Comparison of ENCODE assay signal across 9 cellular contexts in the genomic region with DNA sequence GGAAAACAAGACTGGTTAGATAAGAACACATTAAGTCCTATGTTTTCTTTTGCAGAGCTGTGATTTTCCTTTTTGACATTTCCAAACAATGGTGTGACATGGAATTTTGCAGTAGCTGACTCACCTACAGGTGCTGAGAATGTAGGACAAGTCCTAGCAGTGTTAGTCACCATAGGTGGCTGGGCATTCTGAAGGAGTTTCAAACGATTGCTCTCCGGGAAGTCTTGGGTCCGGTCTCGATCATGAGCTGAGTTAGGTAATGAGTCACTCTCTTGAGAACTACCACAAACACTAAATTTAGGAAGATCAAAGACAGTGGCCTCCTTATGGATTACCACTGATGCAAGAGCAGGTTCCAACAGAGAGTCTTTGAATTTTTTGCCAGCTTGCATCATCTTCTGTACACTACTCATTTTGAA. TPM values are rescaled to one million over a fixed set of nuclear protein-coding genes. Genes with fewer than 3 reads are reported as not detected.
A peak's percentile ranks its signal among the peaks of the same experiment; 100 is the strongest.
DNase-seq lines count a peak whose midpoint lies in the region; TF ChIP-seq lines count a peak whose summit lies in the region.
"Had no signal": no experiment of that assay in that cellular context is flagged by ENCODE, and none has a peak within 500 bp of the region (broad histone marks: within the 10 kb centered on the region; RNA-seq: fewer than 3 reads in every experiment).

No MANE protein-coding gene starts in this region.

- H4K91ac ChIP-seq in H9 (ENCODE audit: insufficient read length, low read depth, low read length): no peak overlapping the region

- no peak overlapping the region for H3T11ph ChIP-seq in H9 (ENCODE audit: low read length)

- no peak overlapping the region for H2BK5ac ChIP-seq in H9 (ENCODE audit: insufficient read length, low read length)

- no peaks in the 10 kb centered on the region for H3K9me3 Mint-ChIP-seq in H9

- no peak overlapping the region for H2AFZ ChIP-seq in H9 (ENCODE audit: low read length)

- H3K4ac ChIP-seq in H9 (ENCODE audit: low read depth, low read length): no peak overlapping the region

- H3K56ac ChIP-seq in H9 (ENCODE audit: insufficient read length, low read depth, low read length): no peak overlapping the region

- TF ChIP-seq CTCF in astrocyte of the spinal cord (IDR thresholded peaks at IDR 0.05; ENCODE audit: low read depth, low read length) (no peak), WERI-Rb-1 (IDR thresholded peaks at IDR 0.05; ENCODE audit: low read depth, low read length) (no peak), H9 (conservative IDR thresholded peaks at IDR 0.05) (no peak), GM20000 (IDR thresholded peaks at IDR 0.05; ENCODE audit: extremely low read depth, missing control alignments) (no peak)

- no peaks in the 10 kb centered on the region for H3K79me2 ChIP-seq in H9 (ENCODE audit: insufficient read depth, low read length)

- peaks cover 46% of the 10 kb centered on the region for H3K36me3 ChIP-seq in WERI-Rb-1

- no peak overlapping the region for H3K4me2 ChIP-seq in H9 (ENCODE audit: insufficient read depth, insufficient read length, low read length)

- H3K36me3 Mint-ChIP-seq in H9 (ENCODE audit: insufficient read depth in 1 of 3, low read depth in 3 of 3): peaks cover 0 to 24% (median 20%) of the 10 kb centered on the region in 3 experiments; a peak in 5 of 7 replicates

- no peak overlapping the region for H2BK15ac ChIP-seq in H9 (ENCODE audit: low read depth, low read length)

- H3K4me3 ChIP-seq in astrocyte of the spinal cord (ENCODE audit: low read depth, low read length) (no peak overlapping the region), WERI-Rb-1 (ENCODE audit: low read depth, low read length) (no peak overlapping the region)
- H3K4me3 ChIP-seq: skin epidermis had no signal

- peak; percentile 18 for DNase-seq in stimulated activated CD4-positive, alpha-beta T cell treated with anti-CD3 and anti-CD28 coated beads, Interleukin-4, amount 100 ng/mL, for 24 hours
- DNase-seq in stimulated activated CD4-positive, alpha-beta T cell treated with anti-CD3 and anti-CD28 coated beads, Interleukin-4, amount 100 ng/mL, for 4 hours: no peak
- DNase-seq in HK-2 (ENCODE audit: unreplicated experiment) (peak; percentile 64), astrocyte of the spinal cord (ENCODE audit: low read depth, low spot score) (peak; percentile 95), WERI-Rb-1 (no peak), H9 (no peak), NCI-H1092 (lab: John Stamatoyannopoulos, UW) (no peak), GM20000 (ENCODE audit: low spot score) (no peak)

- no peak overlapping the region for H4K8ac ChIP-seq in H9 (replicated peaks; ENCODE audit: insufficient read length, low read depth, low read length)

- H3K9ac ChIP-seq in H9 (ENCODE audit: extremely low read depth, insufficient read length, low read length): no peak overlapping the region

- H3K4me1 ChIP-seq in H9 (ENCODE audit: insufficient read depth, low read length): no peaks in the 10 kb centered on the region; the same call in 1 of the 2 replicates

- H2BK120ac ChIP-seq in H9 (ENCODE audit: low read depth, low read length, poor library complexity, severe bottlenecking): no peak overlapping the region

- H3K9me3 ChIP-seq in WERI-Rb-1 (ENCODE audit: severe bottlenecking) (peaks cover 7% of the 10 kb centered on the region), H9 (ENCODE audit: control insufficient read depth, low read depth, low read length) (no peaks in the 10 kb centered on the region)

- H2AK5ac ChIP-seq in H9 (ENCODE audit: insufficient read length, low read length): no peak overlapping the region

- H3K4me1 Mint-ChIP-seq in H9: peaks cover 9 to 12% of the 10 kb centered on the region in 2 experiments

- no peak overlapping the region for H4K5ac ChIP-seq in H9 (ENCODE audit: insufficient read length, low read depth, low read length)

- H3K27ac Mint-ChIP-seq in H9: no peak overlapping the region; a peak in 1 of 7 replicates

- no peak overlapping the region for H3K14ac ChIP-seq in H9 (ENCODE audit: insufficient read depth, low read length)

- H3K4me3 Mint-ChIP-seq in H9: no peak overlapping the region

- no peak overlapping the region for H3K27ac ChIP-seq in WERI-Rb-1
- no peak overlapping the region for H3K27ac ChIP-seq in H9 (ENCODE audit: insufficient read length, low read depth, low read length)

- H3K27me3 Mint-ChIP-seq in H9 (ENCODE audit: low read depth): peaks cover 7% of the 10 kb centered on the region

- no CpG with 5 or more reads among the region's 4 CpGs for WGBS in H9 (ENCODE audit: extremely low coverage, insufficient read length, low lambda C conversion rate)

- no peak overlapping the region for H2BK20ac ChIP-seq in H9 (ENCODE audit: low read depth, low read length, poor library complexity, severe bottlenecking)

- H3K27me3 ChIP-seq in WERI-Rb-1 (ENCODE audit: insufficient read depth, low read depth, severe bottlenecking) (no peaks in the 10 kb centered on the region), H9 (ENCODE audit: insufficient read depth, low read length) (no peaks in the 10 kb centered on the region)

- no peak overlapping the region for H2BK12ac ChIP-seq in H9 (ENCODE audit: insufficient read length, low read depth, low read length)

- H3K23ac ChIP-seq in H9 (ENCODE audit: insufficient read length, low read depth, low read length): no peak overlapping the region

- in situ Hi-C loops in astrocyte of the spinal cord (cut with HindIII; ENCODE audit: low sequenced_read_pairs): no loop called here

- no peak overlapping the region for H3K18ac ChIP-seq in H9 (ENCODE audit: insufficient read length, low read depth, low read length)

- peaks cover 9% of the 10 kb centered on the region for H3K23me2 ChIP-seq in H9 (ENCODE audit: insufficient read length, low read depth, low read length, poor library complexity, severe bottlenecking)

- no peaks in the 10 kb centered on the region for H4K20me1 ChIP-seq in H9 (ENCODE audit: control insufficient read depth, insufficient read depth, insufficient read length)

- no peaks in the 10 kb centered on the region for H3K79me1 ChIP-seq in H9 (ENCODE audit: insufficient read depth, low read depth, low read length, poor library complexity, severe bottlenecking)

RNA-seq across cellular contexts. Expression of a gene that starts 3.6 kb away (rescaled TPM):
- 12.5 and 13.8 TPM in 2 replicates for total RNA-seq in H9 (2021)

Comparison
In these comparisons a context has a peak if more than half of its experiments do, and no peak if none do; other contexts are left out.
1. DNase-seq: peak in stimulated activated CD4-positive, alpha-beta T cell treated with anti-CD3 and anti-CD28 coated beads, Interleukin-4, amount 100 ng/mL, for 24 hours (single experiment), HK-2 (single experiment) and astrocyte of the spinal cord (single experiment); none in stimulated activated CD4-positive, alpha-beta T cell treated with anti-CD3 and anti-CD28 coated beads, Interleukin-4, amount 100 ng/mL, for 4 hours (0 of 2), WERI-Rb-1 (single experiment), H9 (single experiment), NCI-H1092 (single experiment) and GM20000 (single experiment).